1 cellular context compared by ENCODE assay signal in genomic region chr3:77196146-77196545, GRCh38.
TF ChIP-seq lines count a peak whose summit lies in the region.

No MANE protein-coding gene starts in this region.

TF ChIP-seq in GM23338, 12 proteins besides CTCF, POLR2A, EP300 and RAD21:
- TF ChIP-seq EZH2phosphoT487 (IDR thresholded peaks at IDR 0.05; ENCODE audit: unreplicated experiment) (no peak), CREB1 (CRISPR knock-in tag; IDR thresholded peaks at IDR 0.05; ENCODE audit: low read depth) (no peak), ETS1 (IDR thresholded peaks at IDR 0.05) (no peak), EZH2 (IDR thresholded peaks at IDR 0.05; ENCODE audit: low read depth, unreplicated experiment) (no peak), STAT1 (IDR thresholded peaks at IDR 0.05; ENCODE audit: unreplicated experiment) (no peak), POLR2AphosphoS5 (IDR thresholded peaks at IDR 0.05; ENCODE audit: low read depth) (no peak), JUNB (IDR thresholded peaks at IDR 0.05; ENCODE audit: unreplicated experiment) (no peak), NANOG (IDR thresholded peaks at IDR 0.05; ENCODE audit: borderline replicate concordance) (no peak), REST (IDR thresholded peaks at IDR 0.05; ENCODE audit: unreplicated experiment) (no peak), ZNF462 (CRISPR knock-in tag; IDR thresholded peaks at IDR 0.05) (no peak), ZNF114 (CRISPR knock-in tag; IDR thresholded peaks at IDR 0.05) (no peak)
